ENCODE assay signal across 8 cellular contexts in the genomic region with DNA sequence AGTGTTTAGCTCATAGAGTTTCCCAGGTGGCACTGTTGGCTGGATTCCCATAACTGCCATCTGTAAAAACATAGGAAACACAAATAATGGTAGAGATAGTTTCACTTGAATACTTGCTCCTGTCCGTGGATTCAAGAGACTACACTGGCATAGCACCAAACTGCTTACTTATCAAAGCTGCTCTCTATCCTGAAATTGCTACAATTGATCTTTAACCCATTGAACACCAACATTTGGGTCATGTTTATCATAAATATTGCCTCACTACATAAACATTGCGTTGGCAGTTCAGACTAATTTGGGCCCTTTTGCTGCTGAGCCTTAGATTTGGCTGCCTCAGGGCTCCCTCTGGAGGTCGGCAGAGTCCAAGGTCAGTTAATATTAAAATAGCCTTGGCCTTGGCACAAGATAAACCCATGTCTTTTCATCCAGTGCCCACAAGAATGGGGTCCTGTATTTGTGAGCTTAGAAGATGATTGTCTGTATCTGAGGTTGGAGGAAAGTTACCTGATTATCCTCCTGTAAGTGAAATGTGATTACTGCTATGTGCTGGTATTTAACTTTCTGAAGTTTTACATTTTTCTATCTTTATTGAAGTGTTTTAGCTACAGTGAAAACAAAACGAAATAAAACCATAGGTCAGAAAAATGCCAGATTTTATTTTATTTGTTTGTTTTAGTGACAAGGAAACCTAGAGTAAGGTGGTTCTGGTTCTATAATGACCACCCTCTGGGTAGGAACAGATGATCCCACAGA. TPM values are rescaled to one million over a fixed set of nuclear protein-coding genes. Genes with fewer than 3 reads are reported as not detected.
DNase-seq lines count a peak whose midpoint lies in the region; ATAC-seq and TF ChIP-seq lines count a peak whose summit lies in the region.

No MANE protein-coding gene starts in this region.

- intact Hi-C loops in ascending aorta (cut with DNase I) (loop anchor here (1.0 to 5.0 kb wide), 4 partner anchors 40 to 128 kb away; a partner anchor contains a TSS), spleen (cut with DNase I; ENCODE audit: low total_unique reads) (no loop called here)

- no peak overlapping the region for H3K4me2 ChIP-seq in hepatocyte

- H3K4me3 ChIP-seq in ascending aorta (no peak overlapping the region), hepatocyte (no peak overlapping the region), spleen (no peak overlapping the region)

- no peaks in the 10 kb centered on the region for H3K27me3 ChIP-seq in ascending aorta
- H3K27me3 ChIP-seq in hepatocyte, result no peaks in the 10 kb centered on the region
- no peaks in the 10 kb centered on the region for H3K27me3 ChIP-seq in spleen (replicated peaks in 1 of 7)

- H3K9me3 ChIP-seq in ascending aorta, result no peaks in the 10 kb centered on the region
- no peaks in the 10 kb centered on the region for H3K9me3 ChIP-seq in hepatocyte (ENCODE audit: low read depth)
- H3K9me3 ChIP-seq in spleen, result no peaks in the 10 kb centered on the region

- H3K27ac ChIP-seq in ascending aorta (no peak overlapping the region), hepatocyte (no peak overlapping the region), spleen (no peak overlapping the region)

- H3K4me1 ChIP-seq in ascending aorta, result peaks cover 0 to 14% of the 10 kb centered on the region in 2 donors
- peaks cover 4% of the 10 kb centered on the region for H3K4me1 ChIP-seq in hepatocyte (ENCODE audit: insufficient read depth)
- H3K4me1 ChIP-seq in spleen, result peaks cover 0 to 13% (median 4%) of the 10 kb centered on the region in 6 donors

- H4K20me1 ChIP-seq in hepatocyte (ENCODE audit: insufficient read depth, poor library complexity, severe bottlenecking), result no peaks in the 10 kb centered on the region

- 28% methylated on average over 4 of the region's 4 CpGs for WGBS in hepatocyte (ENCODE audit: low lambda C conversion rate, missing lambda C conversion rate)
- 38 to 47% (median 44%) methylated on average over 4 of the region's 4 CpGs for WGBS in spleen, 5 donors

- ATAC-seq in GM18502 (IDR thresholded peaks at IDR 0.05; ENCODE audit: poor library complexity, unreplicated experiment), result peak; percentile 78

- H3K9me2 ChIP-seq in hepatocyte (replicated peaks; ENCODE audit: insufficient read depth), result no peaks in the 10 kb centered on the region

- DNase-seq in AG09319 (ENCODE audit: extremely low read depth, low read depth) (peak; percentile 35), HK-2 (ENCODE audit: unreplicated experiment) (peak; percentile 18), NCI-H748 (lab: John Stamatoyannopoulos, UW; ENCODE audit: unreplicated experiment) (peak; percentile 83), ascending aorta (ENCODE audit: low spot score in 2 of 2) (peak in 1 of 2 donors; percentile 78), hepatocyte (ENCODE audit: low spot score) (peak; percentile 42), spleen (no peak), hepatic stellate cell (ENCODE audit: low spot score) (no peak)

- H2AFZ ChIP-seq in hepatocyte, result no peak overlapping the region

- TF ChIP-seq CTCF in AG09319 (IDR thresholded peaks at IDR 0.05; ENCODE audit: low read depth, low read length), result peak; percentile 78
- TF ChIP-seq CTCF in ascending aorta (IDR thresholded peaks at IDR 0.05), result peak; percentile 70 to 80 (median 74)
- peak; percentile 69 for TF ChIP-seq CTCF in hepatocyte (IDR thresholded peaks at IDR 0.05; ENCODE audit: poor library complexity)
- peak in 6 of 11 experiments; percentile 19 to 44 (median 30) for TF ChIP-seq CTCF in spleen (IDR thresholded peaks at IDR 0.05 in 8 of 11, conservative IDR thresholded peaks at IDR 0.05 in 3 of 11)

- H3K79me2 ChIP-seq in hepatocyte, result no peaks in the 10 kb centered on the region

- TF ChIP-seq POLR2A in spleen (IDR thresholded peaks at IDR 0.05), result no peak

- no peaks in the 10 kb centered on the region for H3K36me3 ChIP-seq in ascending aorta
- H3K36me3 ChIP-seq in hepatocyte (replicated peaks; ENCODE audit: insufficient read depth, low read depth), result no peaks in the 10 kb centered on the region
- no peaks in the 10 kb centered on the region for H3K36me3 ChIP-seq in spleen

RNA-seq across cellular contexts. Expression of a gene that starts 4.0 kb away (rescaled TPM):
- total RNA-seq in ascending aorta (not detected), hepatocyte (3.8 and 6.5 TPM in 2 replicates), spleen (under 1 TPM in 1 of 7 donors, not detected in 6; 0.97 TPM)
- polyA plus RNA-seq in hepatocyte (0.28 and 0.46 TPM in 2 replicates), spleen (under 1 TPM; 0.02 to 0.10 (median 0.07) TPM)

Comparison
In these comparisons a context has a peak if more than half of its experiments do, and no peak if none do; other contexts are left out.
1. DNase-seq: peak in AG09319 (single experiment), HK-2 (single experiment), NCI-H748 (single experiment) and hepatocyte (single experiment); none in spleen (single experiment) and hepatic stellate cell (single experiment).
2. Peak in every context shown above with its lines, with median percentiles within 50 percentile points of each other: CTCF ChIP-seq.